ENCODE assay signal across 21 cellular contexts in genomic region chr19:10344780-10345179, GRCh38. TPM values are rescaled to one million over a fixed set of nuclear protein-coding genes. Genes with fewer than 3 reads are reported as not detected.
A peak's percentile ranks its signal among the peaks of the same experiment; 100 is the strongest.
DNase-seq lines count a peak whose midpoint lies in the region; ATAC-seq and TF ChIP-seq lines count a peak whose summit lies in the region.
"Had no signal": no experiment of that assay in that cellular context is flagged by ENCODE, and none has a peak within 500 bp of the region (broad histone marks: within the 10 kb centered on the region; RNA-seq: fewer than 3 reads in every experiment).

No MANE protein-coding gene starts in this region.

- H3K27ac ChIP-seq in ascending aorta, result peak overlapping the region; percentile 50 to 67
- H3K27ac ChIP-seq in psoas muscle, result no peak overlapping the region
- H3K27ac ChIP-seq: C4-2B, KMS-11 had no signal

- H3K27ac Mint-ChIP-seq in activated CD4-positive, alpha-beta memory T cell treated with anti-CD3 and anti-CD28 coated beads for 36 hours, result no peak overlapping the region

- H3K9me3 ChIP-seq in MG63 (no peaks in the 10 kb centered on the region), ascending aorta (no peaks in the 10 kb centered on the region), psoas muscle (no peaks in the 10 kb centered on the region)
- H3K9me3 ChIP-seq: Caco-2 had no signal

- H3K27me3 ChIP-seq in MG63, result no peaks in the 10 kb centered on the region
- H3K27me3 ChIP-seq in ascending aorta, result no peaks in the 10 kb centered on the region
- H3K27me3 ChIP-seq in psoas muscle (ENCODE audit: insufficient read depth in 3 of 3, low read length in 2 of 3), result no peaks in the 10 kb centered on the region

- intact Hi-C loops in ascending aorta (cut with DNase I) (no loop called here), psoas muscle (cut with DNase I) (no loop called here)
- intact Hi-C loops in activated CD4-positive, alpha-beta memory T cell treated with anti-CD3 and anti-CD28 coated beads for 36 hours (cut with micrococcal nuclease), result no loop called here

- no peak overlapping the region for H3K4me3 Mint-ChIP-seq in activated CD4-positive, alpha-beta memory T cell treated with anti-CD3 and anti-CD28 coated beads for 36 hours

- H3K4me3 ChIP-seq in MG63, result no peak overlapping the region
- no peak overlapping the region for H3K4me3 ChIP-seq in ascending aorta
- no peak overlapping the region for H3K4me3 ChIP-seq in psoas muscle

- no peaks in the 10 kb centered on the region for H3K36me3 Mint-ChIP-seq in activated CD4-positive, alpha-beta memory T cell treated with anti-CD3 and anti-CD28 coated beads for 36 hours

- 72 to 89% (median 81%) methylated on average over 10 of the region's 10 CpGs for WGBS in psoas muscle, 3 donors

- ATAC-seq in psoas muscle, result peak in 3 of 4 donors; percentile 43 to 62 (median 59)
- no peak for ATAC-seq in GM21367 (IDR thresholded peaks at IDR 0.05; ENCODE audit: unreplicated experiment)
- ATAC-seq in HG03378 (IDR thresholded peaks at IDR 0.05; ENCODE audit: unreplicated experiment), result no peak
- ATAC-seq: HepG2 had no signal

- no peaks in the 10 kb centered on the region for H3K27me3 Mint-ChIP-seq in activated CD4-positive, alpha-beta memory T cell treated with anti-CD3 and anti-CD28 coated beads for 36 hours

- H3K36me3 ChIP-seq in MG63, result peaks cover 6% of the 10 kb centered on the region; the same call in 1 of the 2 replicates
- no peaks in the 10 kb centered on the region for H3K36me3 ChIP-seq in ascending aorta
- H3K36me3 ChIP-seq in psoas muscle (ENCODE audit: insufficient read depth in 1 of 2, low read depth in 1 of 2), result peaks cover 0 to 8% of the 10 kb centered on the region in 2 donors

- H3K9me3 Mint-ChIP-seq in activated CD4-positive, alpha-beta memory T cell treated with anti-CD3 and anti-CD28 coated beads for 36 hours, result no peaks in the 10 kb centered on the region

- CTCF ChIA-PET in activated CD4-positive, alpha-beta memory T cell treated with anti-CD3 and anti-CD28 coated beads for 36 hours (lab: Charles Lee), result no interaction called here

- no peaks in the 10 kb centered on the region for H3K4me1 ChIP-seq in ascending aorta
- no peaks in the 10 kb centered on the region for H3K4me1 ChIP-seq in psoas muscle
- H3K4me1 ChIP-seq: Caco-2 had no signal

- DNase-seq in Ammon's horn (ENCODE audit: low spot score) (peak; percentile 18), MG63 (peak; percentile 58), ascending aorta (ENCODE audit: low spot score in 2 of 2) (no peak), psoas muscle (no peak), NCI-H524 (lab: John Stamatoyannopoulos, UW) (no peak)
- no peak for DNase-seq in activated CD4-positive, alpha-beta memory T cell treated with anti-CD3 and anti-CD28 coated beads for 36 hours
- DNase-seq: Caco-2, DMS153, NCI-H1105, NCI-H1694 treated with DMSO at 0.1 percent for 48 hours, NCI-H2107, NCI-H2227 treated with DMSO at 0.1 percent for 48 hours, NCI-H526, OCI-M1, RPMI8226 had no signal

- no peak for TF ChIP-seq CTCF in ascending aorta (IDR thresholded peaks at IDR 0.05)
- no peak for TF ChIP-seq CTCF in psoas muscle (IDR thresholded peaks at IDR 0.05)

- H3K4me1 Mint-ChIP-seq in activated CD4-positive, alpha-beta memory T cell treated with anti-CD3 and anti-CD28 coated beads for 36 hours (ENCODE audit: low read depth), result peaks cover 9% of the 10 kb centered on the region

- POLR2A ChIA-PET in activated CD4-positive, alpha-beta memory T cell treated with anti-CD3 and anti-CD28 coated beads for 36 hours (lab: Charles Lee), result interaction anchor here (1.2 kb wide), 1 partner anchor 11 kb away, joined by 3 read pairs; no protein-coding TSS in a partner anchor

RNA-seq across cellular contexts. Expression of gene ICAM3, which starts 5.4 kb away (rescaled TPM):
- total RNA-seq in MG63 (2014; rRNA removed; shearing (Covaris generic); ENCODE audit: low replicate concordance), result 20.4 and 31.7 TPM in 2 replicates
- total RNA-seq in ascending aorta (0.11 TPM), psoas muscle (10 to 100 TPM in 1 of 4 donors, 1 to 10 TPM in 3; 6.4 to 10.1 (median 8.1) TPM)
- 10 to 100 TPM in 1 of 3 donors, 1 to 10 TPM in 2; 7.8 to 10.1 (median 9.2) TPM for polyA plus RNA-seq in psoas muscle
- total RNA-seq in activated CD4-positive, alpha-beta memory T cell treated with anti-CD3 and anti-CD28 coated beads for 36 hours, result 100 to 1,000 TPM; 125 to 132 TPM
- total RNA-seq: M059J had no signal

RNA-seq across cellular contexts. Expression of gene RAVER1, which starts 11.5 kb away (rescaled TPM):
- total RNA-seq in MG63 (2014; rRNA removed; shearing (Covaris generic); ENCODE audit: low replicate concordance), result 21.0 and 30.3 TPM in 2 replicates
- 51.8 TPM for total RNA-seq in ascending aorta
- total RNA-seq in psoas muscle, result 10 to 100 TPM in 2 of 4 donors, 1 to 10 TPM in 2; 7.9 to 11.2 (median 9.9) TPM
- 1 to 10 TPM; 4.3 to 8.2 (median 4.8) TPM for polyA plus RNA-seq in psoas muscle
- total RNA-seq in activated CD4-positive, alpha-beta memory T cell treated with anti-CD3 and anti-CD28 coated beads for 36 hours, result 10 to 100 TPM; 81.5 to 85.0 TPM

RNA-seq across cellular contexts. Expression of gene FDX2, which starts 29.0 kb away (rescaled TPM):
- 30.8 and 43.8 TPM in 2 replicates for total RNA-seq in MG63 (2014; rRNA removed; shearing (Covaris generic); ENCODE audit: low replicate concordance)
- 16.8 TPM for total RNA-seq in ascending aorta
- total RNA-seq in psoas muscle, result 10 to 100 TPM; 16.0 to 21.8 (median 18.3) TPM
- polyA plus RNA-seq in psoas muscle, result 10 to 100 TPM; 30.7 to 52.5 (median 39.6) TPM
- total RNA-seq in activated CD4-positive, alpha-beta memory T cell treated with anti-CD3 and anti-CD28 coated beads for 36 hours, result 10 to 100 TPM in 1 of 2 experiments, 1 to 10 TPM in 1; 9.9 to 12.2 TPM

RNA-seq across cellular contexts. Expression of gene ZGLP1, which starts 35.2 kb away (rescaled TPM):
- total RNA-seq in MG63 (2014; rRNA removed; shearing (Covaris generic); ENCODE audit: low replicate concordance), result 0.43 TPM in 1 of 2 replicates, not detected in the other
- total RNA-seq in ascending aorta (not detected), psoas muscle (1 to 10 TPM in 1 of 4 donors, under 1 TPM in 2, not detected in 1; 0.59 to 2.9 (median 0.69) TPM)
- polyA plus RNA-seq in psoas muscle, result 1 to 10 TPM in 1 of 3 donors, under 1 TPM in 2; 0.69 to 1.6 (median 1.00) TPM
- total RNA-seq in activated CD4-positive, alpha-beta memory T cell treated with anti-CD3 and anti-CD28 coated beads for 36 hours, result 1 to 10 TPM in 1 of 2 experiments, under 1 TPM in 1; 0.85 to 2.0 TPM

RNA-seq across cellular contexts. Expression of gene TYK2, which starts 35.6 kb away (rescaled TPM):
- 87.9 and 124 TPM in 2 replicates for total RNA-seq in MG63 (2014; rRNA removed; shearing (Covaris generic); ENCODE audit: low replicate concordance)
- 80.7 TPM for total RNA-seq in ascending aorta
- 10 to 100 TPM; 37.1 to 57.6 (median 40.4) TPM for total RNA-seq in psoas muscle
- polyA plus RNA-seq in psoas muscle, result 10 to 100 TPM; 40.7 to 58.8 (median 41.7) TPM
- 100 to 1,000 TPM; 168 to 186 TPM for total RNA-seq in activated CD4-positive, alpha-beta memory T cell treated with anti-CD3 and anti-CD28 coated beads for 36 hours

Comparison
In these comparisons a context has a peak if more than half of its experiments do, and no peak if none do; other contexts are left out.
1. DNase-seq: peak in Ammon's horn (single experiment) and MG63 (single experiment); none in ascending aorta (0 of 2), psoas muscle (0 of 2), NCI-H524 (0 of 2) and activated CD4-positive, alpha-beta memory T cell treated with anti-CD3 and anti-CD28 coated beads for 36 hours (single experiment).
2. ATAC-seq: peak in psoas muscle (3 of 4); none in GM21367 (single experiment) and HG03378 (single experiment).